9 cellular contexts compared by ENCODE assay signal in the genomic region with DNA sequence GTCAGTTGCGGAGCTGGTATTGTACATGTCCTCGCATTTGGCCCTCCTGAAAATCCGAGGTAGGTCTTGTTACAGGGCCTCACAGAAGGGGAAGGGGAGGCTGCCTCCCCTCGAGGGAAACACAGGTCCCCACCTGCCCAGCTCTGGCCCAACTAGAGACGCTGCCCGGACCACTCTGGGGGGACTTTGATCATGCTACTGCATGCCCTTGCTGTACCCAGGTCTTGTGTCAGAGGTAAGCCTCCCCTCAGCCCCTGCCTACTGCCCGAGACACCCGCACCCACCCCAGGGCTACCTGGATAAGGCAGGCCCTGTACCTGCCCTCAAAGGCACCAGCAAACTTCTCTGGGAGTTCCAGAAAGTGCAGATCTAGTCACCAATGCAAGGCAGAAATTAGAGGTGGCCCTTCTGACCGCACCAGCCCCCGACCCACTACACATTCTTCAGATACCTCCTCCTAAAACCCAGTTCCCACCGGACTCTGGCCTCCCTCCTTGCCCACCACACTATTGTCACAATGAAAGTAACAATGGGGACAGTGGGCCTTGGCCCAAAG. TPM values are rescaled to one million over a fixed set of nuclear protein-coding genes. Genes with fewer than 3 reads are reported as not detected.
DNase-seq lines count a peak whose midpoint lies in the region; ATAC-seq lines count a peak whose summit lies in the region.
"Had no signal": no experiment of that assay in that cellular context is flagged by ENCODE, and none has a peak within 500 bp of the region (broad histone marks: within the 10 kb centered on the region; RNA-seq: fewer than 3 reads in every experiment).

No MANE protein-coding gene starts in this region.

- H3K9me3 ChIP-seq in HUES64 (ENCODE audit: insufficient read depth, low read depth, low read length): no peaks in the 10 kb centered on the region
- H3K9me3 ChIP-seq: mucosa of descending colon had no signal

- peak overlapping the region; percentile 93 for H3K4me3 Mint-ChIP-seq in activated CD8-positive, alpha-beta T cell treated with anti-CD3 and anti-CD28 coated beads, Interleukin-2, amount 10 ng/mL, durations not matched to agents 7 days and 5 days
- peak overlapping the region; percentile 86 to 92 (median 89) for H3K4me3 Mint-ChIP-seq in immature natural killer cell

- no peak for DNase-seq in activated CD8-positive, alpha-beta T cell treated with anti-CD3 and anti-CD28 coated beads, Interleukin-2, amount 10 ng/mL, durations not matched to agents 7 days and 5 days
- no peak for DNase-seq in immature natural killer cell
- DNase-seq in stimulated activated naive CD8-positive, alpha-beta T cell treated with anti-CD3 and anti-CD28 coated beads, Interleukin-15, Interleukin-2, amounts not matched to agents 100 U/mL and 50 U/mL, for 24 hours: peak; percentile 12
- DNase-seq in ureter (ENCODE audit: low spot score): no peak
- no peak for DNase-seq in ecto neural progenitor cell (ENCODE audit: low spot score)

- no peaks in the 10 kb centered on the region for H3K9me3 Mint-ChIP-seq in activated CD8-positive, alpha-beta T cell treated with anti-CD3 and anti-CD28 coated beads, Interleukin-2, amount 10 ng/mL, durations not matched to agents 7 days and 5 days (ENCODE audit: insufficient read depth)
- no peaks in the 10 kb centered on the region for H3K9me3 Mint-ChIP-seq in immature natural killer cell

- H3K27ac Mint-ChIP-seq in activated CD8-positive, alpha-beta T cell treated with anti-CD3 and anti-CD28 coated beads, Interleukin-2, amount 10 ng/mL, durations not matched to agents 7 days and 5 days: peak overlapping the region; percentile 60
- peak overlapping the region; percentile 68 to 91 (median 84) for H3K27ac Mint-ChIP-seq in immature natural killer cell

- H3K9ac ChIP-seq in HUES64 (ENCODE audit: low read depth, low read length): no peak overlapping the region

- CTCF ChIA-PET in activated CD8-positive, alpha-beta T cell treated with anti-CD3 and anti-CD28 coated beads, Interleukin-2, amount 10 ng/mL, durations not matched to agents 7 days and 5 days (lab: Charles Lee): interaction anchor here (0.7 to 4.8 kb wide), 11 partner anchors 10 to 324 kb away, joined by 3 to 100 read pairs (median 4); partner anchors contain the start of genes ELP6 and PTPN23

- peaks cover 19% of the 10 kb centered on the region for H3K4me1 ChIP-seq in HUES64 (ENCODE audit: insufficient read depth, low read length)

- no peaks in the 10 kb centered on the region for H3K36me3 ChIP-seq in HUES64 (ENCODE audit: insufficient read depth, low read length)

- POLR2A ChIA-PET in activated CD8-positive, alpha-beta T cell treated with anti-CD3 and anti-CD28 coated beads, Interleukin-2, amount 10 ng/mL, durations not matched to agents 7 days and 5 days (lab: Charles Lee): interaction anchor here (0.7 to 0.9 kb wide), 3 partner anchors 53 to 151 kb away, joined by 3 read pairs; no protein-coding TSS in a partner anchor

- H3K4me3 ChIP-seq in HUES64 (ENCODE audit: low read length): peak overlapping the region; percentile 100; the same call in 1 of the 2 replicates

- WGBS in HUES64: 92% methylated on average over 11 of the region's 11 CpGs

- H3K27me3 Mint-ChIP-seq in activated CD8-positive, alpha-beta T cell treated with anti-CD3 and anti-CD28 coated beads, Interleukin-2, amount 10 ng/mL, durations not matched to agents 7 days and 5 days (ENCODE audit: low read depth): no peaks in the 10 kb centered on the region
- H3K27me3 Mint-ChIP-seq in immature natural killer cell (ENCODE audit: low read depth in 3 of 3): peaks cover 2 to 14% (median 2%) of the 10 kb centered on the region in 3 donors

- peaks cover 31% of the 10 kb centered on the region for H3K4me1 Mint-ChIP-seq in activated CD8-positive, alpha-beta T cell treated with anti-CD3 and anti-CD28 coated beads, Interleukin-2, amount 10 ng/mL, durations not matched to agents 7 days and 5 days (ENCODE audit: low read depth)
- H3K4me1 Mint-ChIP-seq in immature natural killer cell: peaks cover 34 to 36% of the 10 kb centered on the region in 2 donors

- no peak for ATAC-seq in activated CD8-positive, alpha-beta T cell treated with anti-CD3 and anti-CD28 coated beads, Interleukin-2, amount 10 ng/mL, durations not matched to agents 7 days and 5 days
- no peak for ATAC-seq in stimulated activated naive CD8-positive, alpha-beta T cell treated with anti-CD3 and anti-CD28 coated beads, Interleukin-15, Interleukin-2, amounts not matched to agents 100 U/mL and 50 U/mL, for 24 hours
- ATAC-seq in GM21390 (IDR thresholded peaks at IDR 0.05; ENCODE audit: unreplicated experiment): no peak
- no peak for ATAC-seq in activated CD4-positive, CD25-positive, alpha-beta regulatory T cell treated with anti-CD3 and anti-CD28 coated beads, Interleukin-2, amount 50 U/mL, for 24 hours

- peaks cover 3% of the 10 kb centered on the region for H3K36me3 Mint-ChIP-seq in activated CD8-positive, alpha-beta T cell treated with anti-CD3 and anti-CD28 coated beads, Interleukin-2, amount 10 ng/mL, durations not matched to agents 7 days and 5 days (ENCODE audit: low read depth)
- no peaks in the 10 kb centered on the region for H3K36me3 Mint-ChIP-seq in immature natural killer cell

- no peak overlapping the region for H3K27ac ChIP-seq in HUES64 (ENCODE audit: low read depth, low read length)

- no peaks in the 10 kb centered on the region for H3K27me3 ChIP-seq in HUES64 (ENCODE audit: insufficient read depth, low read length)

RNA-seq across cellular contexts. Expression of gene SCAP, which starts 1.0 kb away (rescaled TPM):
- 60.9 TPM for polyA plus RNA-seq in HUES64 (2013, experiment 1 of 2)
- 57.7 TPM for polyA plus RNA-seq in HUES64 (2013, experiment 2 of 2)
- total RNA-seq in activated CD8-positive, alpha-beta T cell treated with anti-CD3 and anti-CD28 coated beads, Interleukin-2, amount 10 ng/mL, durations not matched to agents 7 days and 5 days: 10 to 100 TPM; 57.5 to 60.7 TPM
- polyA plus RNA-seq in immature natural killer cell: 10 to 100 TPM; 33.4 to 59.2 (median 38.8) TPM
- total RNA-seq in ureter: 139 TPM

RNA-seq across cellular contexts. Expression of gene ELP6, which starts 36.8 kb away (rescaled TPM):
- 42.5 TPM for polyA plus RNA-seq in HUES64 (2013, experiment 1 of 2)
- 45.1 TPM for polyA plus RNA-seq in HUES64 (2013, experiment 2 of 2)
- 10 to 100 TPM; 52.1 to 53.0 TPM for total RNA-seq in activated CD8-positive, alpha-beta T cell treated with anti-CD3 and anti-CD28 coated beads, Interleukin-2, amount 10 ng/mL, durations not matched to agents 7 days and 5 days
- 10 to 100 TPM; 51.9 to 68.9 (median 59.1) TPM for polyA plus RNA-seq in immature natural killer cell
- 25.8 TPM for total RNA-seq in ureter
